8 cellular contexts compared by ENCODE assay signal in the genomic region with DNA sequence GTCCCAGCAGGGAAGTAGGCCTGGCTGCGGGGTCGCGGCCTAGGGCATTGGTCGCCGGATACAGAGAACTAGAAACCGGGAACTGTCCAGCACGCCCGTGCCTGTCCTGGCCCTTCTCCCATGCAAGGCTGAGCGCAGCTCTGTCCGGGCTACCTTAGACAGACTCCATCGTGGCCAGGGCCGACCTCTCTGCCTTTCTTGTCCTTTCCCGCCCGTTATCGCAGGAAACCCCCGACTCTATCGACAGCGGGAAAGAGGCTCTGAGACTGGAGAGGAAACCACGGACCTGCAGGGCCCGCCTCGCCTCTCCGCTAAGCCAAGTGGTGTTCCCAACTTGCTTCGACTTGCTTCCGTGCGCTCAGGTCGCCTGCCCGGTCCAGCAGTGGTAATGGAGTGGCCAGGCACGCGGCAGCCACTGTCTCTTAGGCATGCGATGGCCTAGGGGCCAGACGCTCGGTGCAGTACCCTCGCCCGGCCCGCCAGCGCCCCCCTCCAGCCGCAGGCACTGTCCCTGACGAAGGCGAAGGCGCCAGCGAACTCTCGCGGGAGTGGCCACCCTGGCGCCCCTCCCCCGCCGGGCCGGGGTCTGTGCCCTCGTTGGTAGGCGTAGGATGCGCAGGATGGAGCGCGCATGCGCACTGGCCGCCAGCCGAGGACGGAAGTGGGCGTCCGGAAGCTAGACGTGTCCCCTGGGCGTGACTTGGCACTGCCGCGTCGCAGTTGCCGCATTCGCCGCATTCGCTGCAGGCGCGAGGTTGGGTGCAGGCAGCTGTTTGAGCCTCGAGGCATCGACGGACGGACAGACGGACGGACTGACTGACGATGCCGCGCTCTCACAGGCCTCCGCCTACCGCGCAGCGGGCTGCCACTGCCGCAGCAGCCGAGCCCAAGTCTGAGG.
DNase-seq lines count a peak whose midpoint lies in the region; ATAC-seq and TF ChIP-seq lines count a peak whose summit lies in the region.

No MANE protein-coding gene starts in this region.

- H3K27me3 Mint-ChIP-seq in nephron (ENCODE audit: low read depth), result no peaks in the 10 kb centered on the region

- TF ChIP-seq CTCF in AG10803 (conservative IDR thresholded peaks at IDR 0.05; ENCODE audit: low read length) (no peak), nephron (IDR thresholded peaks at IDR 0.05; ENCODE audit: unreplicated experiment in 3 of 3) (peak; percentile 28 to 48 (median 47))

- peak; percentile 49 for DNase-seq in AG10803 (ENCODE audit: low read depth)
- DNase-seq in T1000 (lab: John Stamatoyannopoulos, UW), result peak; percentile 7
- DNase-seq in foreskin melanocyte, result peak; percentile 24
- DNase-seq in amniotic stem cell (lab: John Stamatoyannopoulos, UW), result no peak
- no peak for DNase-seq in NK-92 treated with Interleukin-12 subunit alpha and Interleukin-12 subunit beta, amount 100 ng/mL, for 24 hours (lab: John Stamatoyannopoulos, UW)

- H3K36me3 Mint-ChIP-seq in nephron (ENCODE audit: low read depth), result peaks cover 40% of the 10 kb centered on the region

- peaks cover 16% of the 10 kb centered on the region for H3K4me1 Mint-ChIP-seq in nephron

- H3K4me3 ChIP-seq in AG10803 (ENCODE audit: low read length), result peak overlapping the region; percentile 54

- ATAC-seq in GM21515 (IDR thresholded peaks at IDR 0.05; ENCODE audit: unreplicated experiment), result no peak
- no peak for ATAC-seq in GM21737 (IDR thresholded peaks at IDR 0.05; ENCODE audit: unreplicated experiment)

- H3K4me3 Mint-ChIP-seq in nephron, result peak overlapping the region; percentile 76 to 90 (median 84)

- H3K9me3 Mint-ChIP-seq in nephron, result no peaks in the 10 kb centered on the region

- H3K27ac Mint-ChIP-seq in nephron, result peak overlapping the region; percentile 80 to 83 (median 81)

Comparison
In these comparisons a context has a peak if more than half of its experiments do, and no peak if none do; other contexts are left out.
1. DNase-seq: peak in AG10803 (single experiment), T1000 (single experiment) and foreskin melanocyte (single experiment); none in amniotic stem cell (single experiment) and NK-92 treated with Interleukin-12 subunit alpha and Interleukin-12 subunit beta, amount 100 ng/mL, for 24 hours (single experiment).